ENCODE assay signal across 8 cellular contexts in the genomic region with DNA sequence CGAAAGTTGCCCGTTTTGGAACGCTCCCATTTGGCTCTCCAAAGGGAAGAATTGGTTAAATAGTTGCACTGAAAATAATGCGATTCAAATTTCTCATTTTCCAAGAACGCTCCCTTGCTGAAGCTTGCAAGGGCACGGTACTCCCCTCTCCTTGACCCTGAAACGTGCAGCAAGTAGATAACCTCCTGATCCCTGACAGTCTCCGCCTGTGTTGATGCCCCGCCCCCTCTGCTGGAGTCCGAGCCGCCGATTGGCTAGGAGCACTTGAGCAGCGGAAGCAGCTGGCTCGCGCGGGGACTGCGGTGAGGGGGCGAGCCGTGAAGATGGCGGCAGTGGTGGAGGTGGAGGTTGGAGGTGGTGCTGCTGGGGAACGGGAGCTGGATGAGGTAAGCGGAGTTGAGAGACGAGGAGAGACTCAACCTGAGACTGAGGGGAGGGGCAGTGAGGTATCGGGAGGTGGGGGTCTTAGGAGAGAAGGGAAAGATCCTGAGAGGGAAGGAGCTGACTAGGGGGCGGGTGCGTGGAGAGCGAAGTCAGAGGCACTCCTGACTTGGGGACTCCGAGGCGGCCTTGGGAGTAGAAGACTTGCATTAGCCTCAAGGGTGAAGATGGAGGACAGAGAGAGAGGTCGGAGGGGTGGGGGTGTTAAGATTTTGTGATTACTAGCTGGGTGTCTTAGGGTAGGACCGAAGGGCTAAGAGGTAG. TPM values are rescaled to one million over a fixed set of nuclear protein-coding genes. Genes with fewer than 3 reads are reported as not detected.
DNase-seq lines count a peak whose midpoint lies in the region; ATAC-seq and TF ChIP-seq lines count a peak whose summit lies in the region.

A gene (plus strand): TSS at position 308 of the 705 bp plus-strand sequence. CDS start 16 bp downstream, at position 324.

- H3K4me1 ChIP-seq in cardiac muscle cell (ENCODE audit: low read depth) = peaks cover 14% of the 10 kb centered on the region
- H3K4me1 ChIP-seq in trophoblast cell (ENCODE audit: control insufficient read depth in 1 of 2, insufficient read depth in 2 of 2, low read length in 2 of 2) = peaks cover 6 to 7% of the 10 kb centered on the region in 2 experiments

- WGBS in trophoblast cell (ENCODE audit: extremely low coverage, insufficient coverage, insufficient read length) = no CpG with 5 or more reads among the region's 31 CpGs

- TF ChIP-seq POLR2A in GM10847 (IDR thresholded peaks at IDR 0.05; ENCODE audit: extremely low read depth, insufficient read length) = peak; percentile 84

- peaks cover 14% of the 10 kb centered on the region for H3K36me3 Mint-ChIP-seq in activated naive CD8-positive, alpha-beta T cell treated with anti-CD3 and anti-CD28 coated beads, Interleukin-2, amount 50 U/mL, for 24 hours (ENCODE audit: low read depth)
- no peaks in the 10 kb centered on the region for H3K36me3 Mint-ChIP-seq in type B pancreatic cell

- H4K8ac ChIP-seq in trophoblast cell (ENCODE audit: low read depth, low read length) = peak within 1 kb of the TSS; percentile 93

- peak within 1 kb of the TSS; percentile 93 for H3K4ac ChIP-seq in trophoblast cell (ENCODE audit: low read depth, low read length)

- H3K27me3 ChIP-seq in cardiac muscle cell (no peaks in the 10 kb centered on the region), trophoblast cell (ENCODE audit: insufficient read depth, low read length) (no peaks in the 10 kb centered on the region)

- H3K4me3 ChIP-seq in cardiac muscle cell (peak within 1 kb of the TSS; percentile 73), trophoblast cell (ENCODE audit: low read depth, low read length) (peak within 1 kb of the TSS; percentile 81)

- H3K9me3 ChIP-seq in cardiac muscle cell (ENCODE audit: low read depth) = no peaks in the 10 kb centered on the region
- no peaks in the 10 kb centered on the region for H3K9me3 ChIP-seq in trophoblast cell (ENCODE audit: insufficient read depth, low read depth, low read length)

- H3K9ac ChIP-seq in trophoblast cell (ENCODE audit: low read length) = peak within 1 kb of the TSS; percentile 85

- H2BK12ac ChIP-seq in trophoblast cell (ENCODE audit: low read length) = no peak within 1 kb of the TSS

- H3K36me3 ChIP-seq in cardiac muscle cell (no peaks in the 10 kb centered on the region), trophoblast cell (ENCODE audit: control insufficient read depth in 1 of 2, insufficient read depth in 2 of 2, low read length in 2 of 2) (peaks cover 0 to 2% of the 10 kb centered on the region in 2 experiments)

- peak within 1 kb of the TSS; percentile 67 for H4K91ac ChIP-seq in trophoblast cell (ENCODE audit: low read depth, low read length)

- H2AFZ ChIP-seq in trophoblast cell (ENCODE audit: insufficient read depth, low read length, poor library complexity) = peak within 1 kb of the TSS; percentile 96

- H3K9me3 Mint-ChIP-seq in activated naive CD8-positive, alpha-beta T cell treated with anti-CD3 and anti-CD28 coated beads, Interleukin-2, amount 50 U/mL, for 24 hours = no peaks in the 10 kb centered on the region
- H3K9me3 Mint-ChIP-seq in type B pancreatic cell = no peaks in the 10 kb centered on the region

- H3K27ac Mint-ChIP-seq in activated naive CD8-positive, alpha-beta T cell treated with anti-CD3 and anti-CD28 coated beads, Interleukin-2, amount 50 U/mL, for 24 hours = peak within 1 kb of the TSS; percentile 98
- H3K27ac Mint-ChIP-seq in type B pancreatic cell = peak within 1 kb of the TSS; percentile 98

- peaks cover 14% of the 10 kb centered on the region for H3K79me2 ChIP-seq in trophoblast cell (ENCODE audit: control insufficient read depth, insufficient read depth, low read length, poor library complexity)

- H2BK120ac ChIP-seq in trophoblast cell (ENCODE audit: insufficient read depth, low read length, poor library complexity) = peak within 1 kb of the TSS; percentile 62

- H2AK5ac ChIP-seq in trophoblast cell (ENCODE audit: low read length) = no peak within 1 kb of the TSS

- H3K14ac ChIP-seq in trophoblast cell (ENCODE audit: low read length) = peak within 1 kb of the TSS; percentile 84

- ATAC-seq in HG02759 (IDR thresholded peaks at IDR 0.05; ENCODE audit: unreplicated experiment) = peak; percentile 83
- ATAC-seq in activated naive CD8-positive, alpha-beta T cell treated with anti-CD3 and anti-CD28 coated beads, Interleukin-2, amount 50 U/mL, for 24 hours = peak; percentile 93

- no peak within 1 kb of the TSS for H3K23ac ChIP-seq in trophoblast cell (ENCODE audit: low read length)

- H4K12ac ChIP-seq in trophoblast cell (ENCODE audit: low read depth, low read length) = peak within 1 kb of the TSS; percentile 89

- peak within 1 kb of the TSS; percentile 82 for H3K4me2 ChIP-seq in trophoblast cell (ENCODE audit: low read length)

- peaks cover 9% of the 10 kb centered on the region for H3K79me1 ChIP-seq in trophoblast cell (ENCODE audit: low read length)

- DNase-seq in NCI-H1417 (lab: John Stamatoyannopoulos, UW) (peak; percentile 96 to 100 (median 99)), SW 1271 (lab: John Stamatoyannopoulos, UW) (peak; percentile 93 to 98), cardiac muscle cell (ENCODE audit: low read depth in 1 of 2, low spot score in 1 of 2) (peak; percentile 96 to 98), trophoblast cell (peak; percentile 96 to 98), type B pancreatic cell (ENCODE audit: extremely low spot score, unreplicated experiment) (peak; percentile 95)
- DNase-seq in activated naive CD8-positive, alpha-beta T cell treated with anti-CD3 and anti-CD28 coated beads, Interleukin-2, amount 50 U/mL, for 24 hours = peak; percentile 98

- peaks cover 46% of the 10 kb centered on the region for H3K4me1 Mint-ChIP-seq in activated naive CD8-positive, alpha-beta T cell treated with anti-CD3 and anti-CD28 coated beads, Interleukin-2, amount 50 U/mL, for 24 hours
- peaks cover 20% of the 10 kb centered on the region for H3K4me1 Mint-ChIP-seq in type B pancreatic cell (ENCODE audit: unreplicated experiment)

- H3K27me3 Mint-ChIP-seq in activated naive CD8-positive, alpha-beta T cell treated with anti-CD3 and anti-CD28 coated beads, Interleukin-2, amount 50 U/mL, for 24 hours = no peaks in the 10 kb centered on the region
- H3K27me3 Mint-ChIP-seq in type B pancreatic cell = no peaks in the 10 kb centered on the region

- peak within 1 kb of the TSS; percentile 80 for H3K18ac ChIP-seq in trophoblast cell (ENCODE audit: low read length)

- TF ChIP-seq CTCF in cardiac muscle cell (IDR thresholded peaks at IDR 0.05; ENCODE audit: low read depth, low read length) = no peak
- no peak for TF ChIP-seq CTCF in type B pancreatic cell (conservative IDR thresholded peaks at IDR 0.05)

- H3K27ac ChIP-seq in cardiac muscle cell (peak within 1 kb of the TSS; percentile 92), trophoblast cell (ENCODE audit: low read depth, low read length) (peak within 1 kb of the TSS; percentile 69)

- H3K4me3 Mint-ChIP-seq in activated naive CD8-positive, alpha-beta T cell treated with anti-CD3 and anti-CD28 coated beads, Interleukin-2, amount 50 U/mL, for 24 hours = peak within 1 kb of the TSS; percentile 99
- H3K4me3 Mint-ChIP-seq in type B pancreatic cell = peak within 1 kb of the TSS; percentile 98

- peak within 1 kb of the TSS; percentile 89 for H2BK5ac ChIP-seq in trophoblast cell (ENCODE audit: low read depth, low read length, poor library complexity)

RNA-seq across cellular contexts. Expression of the gene that starts here (rescaled TPM):
- total RNA-seq in cardiac muscle cell (27.7 and 28.6 TPM in 2 replicates), type B pancreatic cell (ENCODE audit: low replicate concordance) (44.3 and 49.7 TPM in 2 replicates)
- polyA plus RNA-seq in cardiac muscle cell = 16.2 and 16.8 TPM in 2 replicates
- polyA plus RNA-seq in trophoblast cell (2013) = 28.0 and 29.3 TPM in 2 replicates

Comparison
In these comparisons a context has a peak if more than half of its experiments do, and no peak if none do; other contexts are left out.
1. Peak in every context shown above with its lines: DNase-seq, ATAC-seq, H3K4me3 ChIP-seq and H3K27ac ChIP-seq.